ENCODE assay signal across 8 cellular contexts in genomic region chr15:45705510-45706473, GRCh38.
DNase-seq lines count a peak whose midpoint lies in the region; ATAC-seq and TF ChIP-seq lines count a peak whose summit lies in the region.

No MANE protein-coding gene starts in this region.

- TF ChIP-seq CTCF in PC-9 (conservative IDR thresholded peaks at IDR 0.05): peak; percentile 89
- peak; percentile 83 for TF ChIP-seq CTCF in fibroblast of pulmonary artery (IDR thresholded peaks at IDR 0.05; ENCODE audit: low read length, missing control alignments)
- TF ChIP-seq CTCF in nephron (IDR thresholded peaks at IDR 0.05; ENCODE audit: unreplicated experiment in 3 of 3): peak; percentile 87 to 94 (median 91)

- H3K27me3 ChIP-seq in PC-9 (ENCODE audit: insufficient read depth, low read depth): no peaks in the 10 kb centered on the region

- ATAC-seq in GM21737 (IDR thresholded peaks at IDR 0.05; ENCODE audit: unreplicated experiment): peak; percentile 90

- peaks cover 7% of the 10 kb centered on the region for H3K4me1 Mint-ChIP-seq in nephron

- no TSS peak for BruUV-seq in PC-9 (replicated peaks; lab: Mats Ljungman, UMichigan)

- peak overlapping the region; percentile 85 to 98 (median 92) for H3K27ac Mint-ChIP-seq in nephron

- no peaks in the 10 kb centered on the region for H3K4me1 ChIP-seq in PC-9 (replicated peaks; ENCODE audit: insufficient read depth)

- H2AFZ ChIP-seq in PC-9: peak overlapping the region; percentile 96

- peak overlapping the region; percentile 96 for H3K4me2 ChIP-seq in PC-9

- H3K79me2 ChIP-seq in PC-9 (ENCODE audit: low read depth): no peaks in the 10 kb centered on the region

- intact Hi-C loops in PC-9 (cut with micrococcal nuclease; ENCODE audit: unreplicated experiment): loop anchor here (5.0 kb wide), 1 partner anchor 68 kb away; the partner anchor contains the start of gene SQOR

- POLR2A ChIA-PET in PC-9 (lab: Charles Lee; ENCODE audit: unreplicated experiment): no interaction called here

- H3K36me3 Mint-ChIP-seq in nephron (ENCODE audit: low read depth): peaks cover 3% of the 10 kb centered on the region

- in situ Hi-C loops in KBM-7 (cut with MboI; ENCODE audit: low pct_unique_long_range_greater_than_20kb, low sequenced_read_pairs): no loop called here

- no peaks in the 10 kb centered on the region for H3K9me3 ChIP-seq in PC-9 (ENCODE audit: insufficient read depth, low read depth)

- peak overlapping the region; percentile 92 to 99 (median 94) for H3K4me3 Mint-ChIP-seq in nephron

- H3K4me3 ChIP-seq in PC-9 (peak overlapping the region; percentile 73), fibroblast of pulmonary artery (replicated peaks; ENCODE audit: low read depth, low read length) (peak overlapping the region; percentile 70)

- peaks cover 17% of the 10 kb centered on the region for H3K27me3 Mint-ChIP-seq in nephron (ENCODE audit: low read depth)

- no peaks in the 10 kb centered on the region for H3K9me3 Mint-ChIP-seq in nephron

- CTCF ChIA-PET in PC-9 (lab: Charles Lee): interaction anchor here (0.6 to 1.2 kb wide), 5 partner anchors 8 to 1367 kb away, joined by 3 to 6 read pairs (median 3); no protein-coding TSS in a partner anchor

- H3K9me2 ChIP-seq in PC-9 (ENCODE audit: insufficient read depth): no peaks in the 10 kb centered on the region

- H3K36me3 ChIP-seq in PC-9 (ENCODE audit: low read depth): no peaks in the 10 kb centered on the region

- DNase-seq in DMS79 (lab: John Stamatoyannopoulos, UW): peak; percentile 35
- peak; percentile 87 for DNase-seq in KBM-7
- peak; percentile 44 to 67 for DNase-seq in PC-9
- DNase-seq in activated T-helper 1 cell treated with Interleukin-2 at 50 U/mL for 16 hours (ENCODE audit: low read depth): peak; percentile 40
- DNase-seq in fibroblast of pulmonary artery (ENCODE audit: low read depth): peak; percentile 93
- DNase-seq in stimulated activated naive CD4-positive, alpha-beta T cell treated with Interleukin-2 at 50 U/mL for 16 hours (lab: John Stamatoyannopoulos, UW): peak; percentile 62

- H3F3A ChIP-seq in PC-9 (ENCODE audit: insufficient read depth, low read depth): no peaks in the 10 kb centered on the region

- H4K20me1 ChIP-seq in PC-9 (ENCODE audit: insufficient read depth): no peaks in the 10 kb centered on the region

- no peak overlapping the region for H3K27ac ChIP-seq in PC-9

Comparison
In these comparisons a context has a peak if more than half of its experiments do, and no peak if none do; other contexts are left out.
1. DNase-seq: peak in every context shown above with its lines; median percentile 93 in fibroblast of pulmonary artery; 87 in KBM-7; 62 in stimulated activated naive CD4-positive, alpha-beta T cell treated with Interleukin-2 at 50 U/mL for 16 hours; 56 in PC-9; 40 in activated T-helper 1 cell treated with Interleukin-2 at 50 U/mL for 16 hours; 35 in DMS79.